7 cellular contexts compared by ENCODE assay signal in genomic region chr3:10223676-10224639, GRCh38. TPM values are rescaled to one million over a fixed set of nuclear protein-coding genes. Genes with fewer than 3 reads are reported as not detected.
DNase-seq lines count a peak whose midpoint lies in the region; ATAC-seq and FAIRE-seq lines count a peak whose summit lies in the region.

No MANE protein-coding gene starts in this region.

- WGBS in esophagus, 2 donors: 73 to 80% methylated on average over 10 of the region's 10 CpGs

- H3K27me3 ChIP-seq in esophagus (ENCODE audit: control insufficient read depth in 1 of 2, insufficient read depth in 2 of 2, low read length in 2 of 2): no peaks in the 10 kb centered on the region

- FAIRE-seq in frontal cortex (lab: Jason Lieb, UNC): no peak

- peaks cover 0 to 2% of the 10 kb centered on the region in 2 donors for H3K4me1 ChIP-seq in esophagus (ENCODE audit: control insufficient read depth in 2 of 2, insufficient read depth in 2 of 2, low read length in 1 of 2)

- ATAC-seq in HG02938 (IDR thresholded peaks at IDR 0.05; ENCODE audit: unreplicated experiment): peak; percentile 54

- H3K27ac ChIP-seq in esophagus (ENCODE audit: low read depth in 2 of 2, low read length in 1 of 2) (peak overlapping the region; percentile 3 to 66), caudate nucleus (ENCODE audit: low read depth, low read length) (no peak overlapping the region)

- no peak overlapping the region for H3K4me3 ChIP-seq in esophagus (ENCODE audit: low read depth in 1 of 2, low read length in 2 of 2)

- H3K9me3 ChIP-seq in esophagus (ENCODE audit: control insufficient read depth in 2 of 2, insufficient read depth in 1 of 2, low read depth in 1 of 2, low read length in 1 of 2): no peaks in the 10 kb centered on the region

- DNase-seq in GM19238 (ENCODE audit: insufficient read length, low spot score) (peak; percentile 49), SKM-1 (lab: John Stamatoyannopoulos, UW; ENCODE audit: unreplicated experiment) (peak; percentile 94), caudate nucleus (lab: John Stamatoyannopoulos, UW) (no peak), frontal cortex (ENCODE audit: low spot score in 2 of 2) (no peak), NCI-H1694 (lab: John Stamatoyannopoulos, UW) (no peak)

- H3K36me3 ChIP-seq in esophagus (ENCODE audit: control insufficient read depth in 2 of 2, insufficient read depth in 2 of 2, low read length in 1 of 2): peaks cover 0 to 11% of the 10 kb centered on the region in 2 donors

RNA-seq across cellular contexts. Expression of gene TATDN2, which starts 24.3 kb away (rescaled TPM):
- 10 to 100 TPM; 10.9 to 15.0 TPM for polyA plus RNA-seq in esophagus
- 19.2 TPM for total RNA-seq in frontal cortex

RNA-seq across cellular contexts. Expression of gene IRAK2, which starts 59.2 kb away (rescaled TPM):
- 1 to 10 TPM; 6.1 to 7.1 TPM for polyA plus RNA-seq in esophagus
- 3.3 TPM for total RNA-seq in frontal cortex

Comparison
In these comparisons a context has a peak if more than half of its experiments do, and no peak if none do; other contexts are left out.
1. DNase-seq: peak in GM19238 (single experiment) and SKM-1 (single experiment); none in caudate nucleus (0 of 61), frontal cortex (0 of 2) and NCI-H1694 (single experiment).